15 cellular contexts compared by ENCODE assay signal in genomic region chr9:91807640-91808246, GRCh38.
DNase-seq lines count a peak whose midpoint lies in the region; ATAC-seq and TF ChIP-seq lines count a peak whose summit lies in the region.
"Had no signal": no experiment of that assay in that cellular context is flagged by ENCODE, and none has a peak within 500 bp of the region (broad histone marks: within the 10 kb centered on the region; RNA-seq: fewer than 3 reads in every experiment).

No MANE protein-coding gene starts in this region.

- TF ChIP-seq POLR2A in esophagus squamous epithelium (IDR thresholded peaks at IDR 0.05): no peak

- H3K36me3 ChIP-seq in cardiac muscle cell (no peaks in the 10 kb centered on the region), right atrium auricular region (no peaks in the 10 kb centered on the region), esophagus squamous epithelium (no peaks in the 10 kb centered on the region)
- H3K36me3 ChIP-seq: Peyer's patch had no signal

- peaks cover 17% of the 10 kb centered on the region for H3K4me1 Mint-ChIP-seq in neural crest cell
- H3K4me1 Mint-ChIP-seq: CD14-positive monocyte, IgD-negative memory B cell had no signal

- H3K27ac ChIP-seq in cardiac muscle cell (peak overlapping the region; percentile 98), right atrium auricular region (no peak overlapping the region), esophagus squamous epithelium (peak overlapping the region in 3 of 4 donors; percentile 34 to 39 (median 38))

- H3K27me3 Mint-ChIP-seq in neural crest cell (ENCODE audit: low read depth): no peaks in the 10 kb centered on the region

- H3K4me3 Mint-ChIP-seq in neural crest cell: no peak overlapping the region
- H3K4me3 Mint-ChIP-seq: CD14-positive monocyte, IgD-negative memory B cell had no signal

- H3K36me3 Mint-ChIP-seq in neural crest cell (ENCODE audit: low read depth): no peaks in the 10 kb centered on the region
- H3K36me3 Mint-ChIP-seq: CD14-positive monocyte, IgD-negative memory B cell had no signal

- H3K9me3 Mint-ChIP-seq in neural crest cell: no peaks in the 10 kb centered on the region
- H3K9me3 Mint-ChIP-seq: CD14-positive monocyte, IgD-negative memory B cell had no signal

- peak overlapping the region; percentile 75 for H3K27ac Mint-ChIP-seq in neural crest cell (ENCODE audit: unreplicated experiment)
- H3K27ac Mint-ChIP-seq: CD14-positive monocyte, IgD-negative memory B cell had no signal

- H3K4me3 ChIP-seq in cardiac muscle cell (no peak overlapping the region), right atrium auricular region (no peak overlapping the region), esophagus squamous epithelium (no peak overlapping the region)
- H3K4me3 ChIP-seq: Peyer's patch had no signal

- no peak for ATAC-seq in HG02678 (IDR thresholded peaks at IDR 0.05; ENCODE audit: unreplicated experiment)

- H3K27me3 ChIP-seq in cardiac muscle cell (no peaks in the 10 kb centered on the region), right atrium auricular region (no peaks in the 10 kb centered on the region), esophagus squamous epithelium (peaks cover 0 to 54% (median 0%) of the 10 kb centered on the region in 4 donors)
- H3K27me3 ChIP-seq: Peyer's patch had no signal

- peak in 1 of 2 donors; percentile 79 for DNase-seq in cardiac muscle cell (ENCODE audit: low read depth in 1 of 2, low spot score in 1 of 2)
- DNase-seq in right atrium auricular region (ENCODE audit: low spot score): no peak
- no peak for DNase-seq in esophagus squamous epithelium (lab: John Stamatoyannopoulos, UW)
- no peak for DNase-seq in neural crest cell (ENCODE audit: low read depth, low spot score)
- no peak for DNase-seq in midbrain (lab: John Stamatoyannopoulos, UW)
- DNase-seq in GM19238 (ENCODE audit: insufficient read length, low spot score): no peak
- no peak for DNase-seq in NOMO-1 treated with DMSO at 0.1 percent for 48 hours (lab: John Stamatoyannopoulos, UW; ENCODE audit: unreplicated experiment)
- DNase-seq: COR-L47, NCI-H1092, NCI-H345, Peyer's patch, SHP77 had no signal

- TF ChIP-seq CTCF in cardiac muscle cell (IDR thresholded peaks at IDR 0.05; ENCODE audit: low read depth, low read length): no peak
- TF ChIP-seq CTCF in right atrium auricular region (IDR thresholded peaks at IDR 0.05): no peak
- TF ChIP-seq CTCF in esophagus squamous epithelium (IDR thresholded peaks at IDR 0.05): no peak
- no peak for TF ChIP-seq CTCF in neural crest cell (conservative IDR thresholded peaks at IDR 0.05)

- H3K4me1 ChIP-seq in cardiac muscle cell (ENCODE audit: low read depth) (peaks cover 57% of the 10 kb centered on the region), right atrium auricular region (peaks cover 0 to 61% of the 10 kb centered on the region in 2 donors), esophagus squamous epithelium (peaks cover 0 to 37% (median 8%) of the 10 kb centered on the region in 3 donors)

- 71 to 73% methylated on average over 8 to 9 of the region's 9 CpGs for WGBS in esophagus squamous epithelium, 2 donors

- intact Hi-C loops in esophagus squamous epithelium (cut with DNase I): no loop called here

- H3K9me3 ChIP-seq in cardiac muscle cell (ENCODE audit: low read depth) (no peaks in the 10 kb centered on the region), right atrium auricular region (no peaks in the 10 kb centered on the region), esophagus squamous epithelium (no peaks in the 10 kb centered on the region)
- H3K9me3 ChIP-seq: Peyer's patch had no signal

Comparison
In these comparisons a context has a peak if more than half of its experiments do, and no peak if none do; other contexts are left out.
1. H3K27ac ChIP-seq: peak in cardiac muscle cell (single experiment) and esophagus squamous epithelium (3 of 4); none in right atrium auricular region (0 of 2).